Comparison of ENCODE assay signal across 1 cellular context in the genomic region with DNA sequence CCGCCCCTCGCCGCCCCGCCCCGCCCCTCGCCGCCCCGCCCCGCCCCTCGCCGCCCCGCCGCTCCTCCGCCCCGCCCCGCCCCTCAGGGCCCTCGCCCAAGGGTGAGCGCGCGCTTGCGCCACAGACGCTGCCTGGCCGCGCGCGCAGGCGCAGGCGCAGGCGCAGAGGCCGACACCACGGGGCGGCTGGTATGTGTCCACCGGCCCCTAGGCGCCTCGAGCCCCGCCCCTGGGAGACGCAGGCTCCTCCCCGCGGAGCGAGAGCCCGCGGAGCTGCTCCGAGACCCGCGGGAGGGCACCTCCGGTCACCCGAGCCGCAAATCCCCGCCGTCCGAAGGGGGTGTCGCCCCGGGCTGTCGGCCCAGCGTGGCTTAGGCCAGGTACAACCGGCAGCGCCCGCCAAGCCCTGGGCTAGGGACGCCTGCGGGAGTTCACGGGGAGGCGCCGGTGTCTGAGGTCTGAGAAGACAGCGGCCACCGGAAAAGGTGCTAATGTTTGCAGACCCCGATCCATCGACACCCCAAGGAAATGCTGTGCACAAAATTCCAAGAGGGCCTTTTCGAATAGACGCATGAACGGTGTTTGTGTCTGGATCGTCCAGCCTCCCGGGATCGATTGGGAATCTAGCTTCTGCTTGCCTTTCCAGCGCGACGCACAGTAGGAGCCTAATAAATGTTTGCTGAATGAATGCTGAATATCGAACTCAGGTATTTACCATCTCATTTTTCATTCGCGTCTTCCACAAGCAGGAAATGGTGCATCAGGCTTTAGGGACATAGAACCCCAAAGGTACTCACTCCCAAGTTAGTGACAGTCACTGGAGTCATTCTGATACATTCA.
TF ChIP-seq lines count a peak whose summit lies in the region.

No MANE protein-coding gene starts in this region.

TF ChIP-seq in K562, 482 proteins besides CTCF, POLR2A, EP300 and RAD21 (continued from another document and continues in another):
- TF ChIP-seq, protein P1, sequence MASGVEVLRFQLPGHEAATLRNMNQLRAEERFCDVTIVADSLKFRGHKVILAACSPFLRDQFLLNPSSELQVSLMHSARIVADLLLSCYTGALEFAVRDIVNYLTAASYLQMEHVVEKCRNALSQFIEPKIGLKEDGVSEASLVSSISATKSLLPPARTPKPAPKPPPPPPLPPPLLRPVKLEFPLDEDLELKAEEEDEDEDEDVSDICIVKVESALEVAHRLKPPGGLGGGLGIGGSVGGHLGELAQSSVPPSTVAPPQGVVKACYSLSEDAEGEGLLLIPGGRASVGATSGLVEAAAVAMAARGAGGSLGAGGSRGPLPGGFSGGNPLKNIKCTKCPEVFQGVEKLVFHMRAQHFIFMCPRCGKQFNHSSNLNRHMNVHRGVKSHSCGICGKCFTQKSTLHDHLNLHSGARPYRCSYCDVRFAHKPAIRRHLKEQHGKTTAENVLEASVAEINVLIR (CRISPR knock-in tag; IDR thresholded peaks at IDR 0.05), result no peak
- TF ChIP-seq ZC3H8 (IDR thresholded peaks at IDR 0.05), result no peak
- peak; percentile 30 for TF ChIP-seq L3MBTL2 (IDR thresholded peaks at IDR 0.05)
- TF ChIP-seq, protein P2, sequence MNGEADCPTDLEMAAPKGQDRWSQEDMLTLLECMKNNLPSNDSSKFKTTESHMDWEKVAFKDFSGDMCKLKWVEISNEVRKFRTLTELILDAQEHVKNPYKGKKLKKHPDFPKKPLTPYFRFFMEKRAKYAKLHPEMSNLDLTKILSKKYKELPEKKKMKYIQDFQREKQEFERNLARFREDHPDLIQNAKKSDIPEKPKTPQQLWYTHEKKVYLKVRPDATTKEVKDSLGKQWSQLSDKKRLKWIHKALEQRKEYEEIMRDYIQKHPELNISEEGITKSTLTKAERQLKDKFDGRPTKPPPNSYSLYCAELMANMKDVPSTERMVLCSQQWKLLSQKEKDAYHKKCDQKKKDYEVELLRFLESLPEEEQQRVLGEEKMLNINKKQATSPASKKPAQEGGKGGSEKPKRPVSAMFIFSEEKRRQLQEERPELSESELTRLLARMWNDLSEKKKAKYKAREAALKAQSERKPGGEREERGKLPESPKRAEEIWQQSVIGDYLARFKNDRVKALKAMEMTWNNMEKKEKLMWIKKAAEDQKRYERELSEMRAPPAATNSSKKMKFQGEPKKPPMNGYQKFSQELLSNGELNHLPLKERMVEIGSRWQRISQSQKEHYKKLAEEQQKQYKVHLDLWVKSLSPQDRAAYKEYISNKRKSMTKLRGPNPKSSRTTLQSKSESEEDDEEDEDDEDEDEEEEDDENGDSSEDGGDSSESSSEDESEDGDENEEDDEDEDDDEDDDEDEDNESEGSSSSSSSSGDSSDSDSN (IDR thresholded peaks at IDR 0.05; ENCODE audit: borderline replicate concordance in 1 of 2, low read depth in 2 of 2, low read length in 2 of 2), result 0 out of 4 replicates have a peak, but pooled peaks of 1 of the 2 experiments have one; percentile 31
- no peak for TF ChIP-seq NFYB (IDR thresholded peaks at IDR 0.05; ENCODE audit: extremely low read depth, insufficient read length)
- no peak for TF ChIP-seq ZNF436 (CRISPR knock-in tag; IDR thresholded peaks at IDR 0.05)
- TF ChIP-seq, protein P3, sequence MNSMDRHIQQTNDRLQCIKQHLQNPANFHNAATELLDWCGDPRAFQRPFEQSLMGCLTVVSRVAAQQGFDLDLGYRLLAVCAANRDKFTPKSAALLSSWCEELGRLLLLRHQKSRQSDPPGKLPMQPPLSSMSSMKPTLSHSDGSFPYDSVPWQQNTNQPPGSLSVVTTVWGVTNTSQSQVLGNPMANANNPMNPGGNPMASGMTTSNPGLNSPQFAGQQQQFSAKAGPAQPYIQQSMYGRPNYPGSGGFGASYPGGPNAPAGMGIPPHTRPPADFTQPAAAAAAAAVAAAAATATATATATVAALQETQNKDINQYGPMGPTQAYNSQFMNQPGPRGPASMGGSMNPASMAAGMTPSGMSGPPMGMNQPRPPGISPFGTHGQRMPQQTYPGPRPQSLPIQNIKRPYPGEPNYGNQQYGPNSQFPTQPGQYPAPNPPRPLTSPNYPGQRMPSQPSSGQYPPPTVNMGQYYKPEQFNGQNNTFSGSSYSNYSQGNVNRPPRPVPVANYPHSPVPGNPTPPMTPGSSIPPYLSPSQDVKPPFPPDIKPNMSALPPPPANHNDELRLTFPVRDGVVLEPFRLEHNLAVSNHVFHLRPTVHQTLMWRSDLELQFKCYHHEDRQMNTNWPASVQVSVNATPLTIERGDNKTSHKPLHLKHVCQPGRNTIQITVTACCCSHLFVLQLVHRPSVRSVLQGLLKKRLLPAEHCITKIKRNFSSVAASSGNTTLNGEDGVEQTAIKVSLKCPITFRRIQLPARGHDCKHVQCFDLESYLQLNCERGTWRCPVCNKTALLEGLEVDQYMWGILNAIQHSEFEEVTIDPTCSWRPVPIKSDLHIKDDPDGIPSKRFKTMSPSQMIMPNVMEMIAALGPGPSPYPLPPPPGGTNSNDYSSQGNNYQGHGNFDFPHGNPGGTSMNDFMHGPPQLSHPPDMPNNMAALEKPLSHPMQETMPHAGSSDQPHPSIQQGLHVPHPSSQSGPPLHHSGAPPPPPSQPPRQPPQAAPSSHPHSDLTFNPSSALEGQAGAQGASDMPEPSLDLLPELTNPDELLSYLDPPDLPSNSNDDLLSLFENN (IDR thresholded peaks at IDR 0.05; ENCODE audit: low read depth in 2 of 2, low read length in 2 of 2), result no peak
- TF ChIP-seq, protein P4, sequence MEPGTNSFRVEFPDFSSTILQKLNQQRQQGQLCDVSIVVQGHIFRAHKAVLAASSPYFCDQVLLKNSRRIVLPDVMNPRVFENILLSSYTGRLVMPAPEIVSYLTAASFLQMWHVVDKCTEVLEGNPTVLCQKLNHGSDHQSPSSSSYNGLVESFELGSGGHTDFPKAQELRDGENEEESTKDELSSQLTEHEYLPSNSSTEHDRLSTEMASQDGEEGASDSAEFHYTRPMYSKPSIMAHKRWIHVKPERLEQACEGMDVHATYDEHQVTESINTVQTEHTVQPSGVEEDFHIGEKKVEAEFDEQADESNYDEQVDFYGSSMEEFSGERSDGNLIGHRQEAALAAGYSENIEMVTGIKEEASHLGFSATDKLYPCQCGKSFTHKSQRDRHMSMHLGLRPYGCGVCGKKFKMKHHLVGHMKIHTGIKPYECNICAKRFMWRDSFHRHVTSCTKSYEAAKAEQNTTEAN (CRISPR knock-in tag; IDR thresholded peaks at IDR 0.05), result no peak
- TF ChIP-seq ZNF133 (CRISPR knock-in tag; IDR thresholded peaks at IDR 0.05), result no peak
- TF ChIP-seq, protein P5, sequence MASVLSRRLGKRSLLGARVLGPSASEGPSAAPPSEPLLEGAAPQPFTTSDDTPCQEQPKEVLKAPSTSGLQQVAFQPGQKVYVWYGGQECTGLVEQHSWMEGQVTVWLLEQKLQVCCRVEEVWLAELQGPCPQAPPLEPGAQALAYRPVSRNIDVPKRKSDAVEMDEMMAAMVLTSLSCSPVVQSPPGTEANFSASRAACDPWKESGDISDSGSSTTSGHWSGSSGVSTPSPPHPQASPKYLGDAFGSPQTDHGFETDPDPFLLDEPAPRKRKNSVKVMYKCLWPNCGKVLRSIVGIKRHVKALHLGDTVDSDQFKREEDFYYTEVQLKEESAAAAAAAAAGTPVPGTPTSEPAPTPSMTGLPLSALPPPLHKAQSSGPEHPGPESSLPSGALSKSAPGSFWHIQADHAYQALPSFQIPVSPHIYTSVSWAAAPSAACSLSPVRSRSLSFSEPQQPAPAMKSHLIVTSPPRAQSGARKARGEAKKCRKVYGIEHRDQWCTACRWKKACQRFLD (CRISPR knock-in tag; IDR thresholded peaks at IDR 0.05), result no peak
- TF ChIP-seq MIER1 (IDR thresholded peaks at IDR 0.05; ENCODE audit: low read depth), result no peak
- TF ChIP-seq CBX8 (IDR thresholded peaks at IDR 0.05; ENCODE audit: borderline replicate concordance, extremely low read depth, low read depth, low read length, poor library complexity, severe bottlenecking), result no peak
- TF ChIP-seq, protein P6, sequence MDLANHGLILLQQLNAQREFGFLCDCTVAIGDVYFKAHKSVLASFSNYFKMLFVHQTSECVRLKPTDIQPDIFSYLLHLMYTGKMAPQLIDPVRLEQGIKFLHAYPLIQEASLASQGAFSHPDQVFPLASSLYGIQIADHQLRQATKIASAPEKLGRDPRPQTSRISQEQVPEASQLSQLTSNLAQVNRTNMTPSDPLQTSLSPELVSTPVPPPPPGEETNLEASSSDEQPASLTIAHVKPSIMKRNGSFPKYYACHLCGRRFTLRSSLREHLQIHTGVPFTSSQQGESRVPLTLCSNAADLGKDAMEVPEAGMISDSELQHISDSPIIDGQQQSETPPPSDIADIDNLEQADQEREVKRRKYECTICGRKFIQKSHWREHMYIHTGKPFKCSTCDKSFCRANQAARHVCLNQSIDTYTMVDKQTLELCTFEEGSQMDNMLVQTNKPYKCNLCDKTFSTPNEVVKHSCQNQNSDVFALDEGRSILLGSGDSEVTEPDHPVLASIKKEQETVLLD (IDR thresholded peaks at IDR 0.05), result peak; percentile 79; the same call in 1 of the 2 replicates
- TF ChIP-seq RBM25 (IDR thresholded peaks at IDR 0.05; ENCODE audit: low read depth, low read length, severe bottlenecking), result no peak
- TF ChIP-seq, protein P7, sequence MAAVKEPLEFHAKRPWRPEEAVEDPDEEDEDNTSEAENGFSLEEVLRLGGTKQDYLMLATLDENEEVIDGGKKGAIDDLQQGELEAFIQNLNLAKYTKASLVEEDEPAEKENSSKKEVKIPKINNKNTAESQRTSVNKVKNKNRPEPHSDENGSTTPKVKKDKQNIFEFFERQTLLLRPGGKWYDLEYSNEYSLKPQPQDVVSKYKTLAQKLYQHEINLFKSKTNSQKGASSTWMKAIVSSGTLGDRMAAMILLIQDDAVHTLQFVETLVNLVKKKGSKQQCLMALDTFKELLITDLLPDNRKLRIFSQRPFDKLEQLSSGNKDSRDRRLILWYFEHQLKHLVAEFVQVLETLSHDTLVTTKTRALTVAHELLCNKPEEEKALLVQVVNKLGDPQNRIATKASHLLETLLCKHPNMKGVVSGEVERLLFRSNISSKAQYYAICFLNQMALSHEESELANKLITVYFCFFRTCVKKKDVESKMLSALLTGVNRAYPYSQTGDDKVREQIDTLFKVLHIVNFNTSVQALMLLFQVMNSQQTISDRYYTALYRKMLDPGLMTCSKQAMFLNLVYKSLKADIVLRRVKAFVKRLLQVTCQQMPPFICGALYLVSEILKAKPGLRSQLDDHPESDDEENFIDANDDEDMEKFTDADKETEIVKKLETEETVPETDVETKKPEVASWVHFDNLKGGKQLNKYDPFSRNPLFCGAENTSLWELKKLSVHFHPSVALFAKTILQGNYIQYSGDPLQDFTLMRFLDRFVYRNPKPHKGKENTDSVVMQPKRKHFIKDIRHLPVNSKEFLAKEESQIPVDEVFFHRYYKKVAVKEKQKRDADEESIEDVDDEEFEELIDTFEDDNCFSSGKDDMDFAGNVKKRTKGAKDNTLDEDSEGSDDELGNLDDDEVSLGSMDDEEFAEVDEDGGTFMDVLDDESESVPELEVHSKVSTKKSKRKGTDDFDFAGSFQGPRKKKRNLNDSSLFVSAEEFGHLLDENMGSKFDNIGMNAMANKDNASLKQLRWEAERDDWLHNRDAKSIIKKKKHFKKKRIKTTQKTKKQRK (IDR thresholded peaks at IDR 0.05; ENCODE audit: borderline replicate concordance, low read depth, low read length), result no peak
- TF ChIP-seq MBD2 (IDR thresholded peaks at IDR 0.05; ENCODE audit: borderline replicate concordance, low read depth), result no peak
- TF ChIP-seq POLR2G (IDR thresholded peaks at IDR 0.05; ENCODE audit: low read depth, low read length), result peak; percentile 72
- TF ChIP-seq MYBL2 (IDR thresholded peaks at IDR 0.05; ENCODE audit: low read depth), result no peak
- no peak for TF ChIP-seq MYBL2 (CRISPR knock-in tag; IDR thresholded peaks at IDR 0.05; ENCODE audit: borderline replicate concordance)
- TF ChIP-seq ZNF584 (CRISPR knock-in tag; IDR thresholded peaks at IDR 0.05; ENCODE audit: low read depth), result no peak
- TF ChIP-seq HLTF (IDR thresholded peaks at IDR 0.05), result no peak
- TF ChIP-seq, protein P8, sequence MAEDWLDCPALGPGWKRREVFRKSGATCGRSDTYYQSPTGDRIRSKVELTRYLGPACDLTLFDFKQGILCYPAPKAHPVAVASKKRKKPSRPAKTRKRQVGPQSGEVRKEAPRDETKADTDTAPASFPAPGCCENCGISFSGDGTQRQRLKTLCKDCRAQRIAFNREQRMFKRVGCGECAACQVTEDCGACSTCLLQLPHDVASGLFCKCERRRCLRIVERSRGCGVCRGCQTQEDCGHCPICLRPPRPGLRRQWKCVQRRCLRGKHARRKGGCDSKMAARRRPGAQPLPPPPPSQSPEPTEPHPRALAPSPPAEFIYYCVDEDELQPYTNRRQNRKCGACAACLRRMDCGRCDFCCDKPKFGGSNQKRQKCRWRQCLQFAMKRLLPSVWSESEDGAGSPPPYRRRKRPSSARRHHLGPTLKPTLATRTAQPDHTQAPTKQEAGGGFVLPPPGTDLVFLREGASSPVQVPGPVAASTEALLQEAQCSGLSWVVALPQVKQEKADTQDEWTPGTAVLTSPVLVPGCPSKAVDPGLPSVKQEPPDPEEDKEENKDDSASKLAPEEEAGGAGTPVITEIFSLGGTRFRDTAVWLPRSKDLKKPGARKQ (CRISPR knock-in tag; IDR thresholded peaks at IDR 0.05), result no peak
- 0 out of 2 replicates have a peak, but pooled peaks have one; percentile 32 for TF ChIP-seq ZNF3 (CRISPR knock-in tag; IDR thresholded peaks at IDR 0.05)
- TF ChIP-seq ZKSCAN1 (IDR thresholded peaks at IDR 0.05; ENCODE audit: low read depth, low read length), result 0 out of 2 replicates have a peak, but pooled peaks have one; percentile 58
- no peak for TF ChIP-seq ZNF354B (CRISPR knock-in tag; IDR thresholded peaks at IDR 0.05)
- TF ChIP-seq ZBED1 (IDR thresholded peaks at IDR 0.05), result no peak
- TF ChIP-seq ZNF830 (CRISPR knock-in tag; IDR thresholded peaks at IDR 0.05), result no peak
- no peak for TF ChIP-seq MTA2 (IDR thresholded peaks at IDR 0.05; ENCODE audit: low read depth)
- TF ChIP-seq RB1 (IDR thresholded peaks at IDR 0.05; ENCODE audit: low read depth), result peak; percentile 79
- TF ChIP-seq NCOR1 (IDR thresholded peaks at IDR 0.05), result no peak
- no peak for TF ChIP-seq FOXJ3 (CRISPR knock-in tag; IDR thresholded peaks at IDR 0.05)
- TF ChIP-seq ZEB2 (IDR thresholded peaks at IDR 0.05), result no peak
